Comparison of ENCODE assay signal across 16 cellular contexts in genomic region chr2:68134554-68134953, GRCh38. TPM values are rescaled to one million over a fixed set of nuclear protein-coding genes. Genes with fewer than 3 reads are reported as not detected.
DNase-seq lines count a peak whose midpoint lies in the region; ATAC-seq, FAIRE-seq and TF ChIP-seq lines count a peak whose summit lies in the region.
"Had no signal": no experiment of that assay in that cellular context is flagged by ENCODE, and none has a peak within 500 bp of the region (broad histone marks: within the 10 kb centered on the region; RNA-seq: fewer than 3 reads in every experiment).

No MANE protein-coding gene starts in this region.

- no peak overlapping the region for H3K27ac ChIP-seq in K562 (ENCODE audit: extremely low read depth, low read depth, low read length)
- no peak overlapping the region for H3K27ac ChIP-seq in ovary
- H3K27ac ChIP-seq in adrenal gland, result no peak overlapping the region
- H3K27ac ChIP-seq: 22Rv1, KMS-11 had no signal

- intact Hi-C loops in K562 (cut with micrococcal nuclease) (loop anchor here (2.0 kb wide), 1 partner anchor 22 kb away; the partner anchor contains the start of gene PNO1), mucosa of descending colon (cut with DNase I, micrococcal nuclease) (no loop called here), ovary (cut with DNase I) (no loop called here), adrenal gland (cut with DNase I) (no loop called here)

- 45% methylated on average over 6 of the region's 6 CpGs for WGBS in K562 (ENCODE audit: insufficient coverage, low coverage, missing lambda C conversion rate)
- 88 to 90% (median 89%) methylated on average over 6 of the region's 6 CpGs for WGBS in ovary, 3 donors
- WGBS in adrenal gland, 4 donors, result 88 to 95% (median 91%) methylated on average over 6 of the region's 6 CpGs

- TF ChIP-seq EP300 in K562 (IDR thresholded peaks at IDR 0.05; ENCODE audit: low read length) (no peak), ovary (IDR thresholded peaks at IDR 0.05) (no peak)

- TF ChIP-seq POLR2A in K562 (conservative IDR thresholded peaks at IDR 0.05) (no peak), ovary (IDR thresholded peaks at IDR 0.05) (no peak), adrenal gland (IDR thresholded peaks at IDR 0.05) (no peak)

- no peak overlapping the region for H2AFZ ChIP-seq in K562 (ENCODE audit: low read depth, low read length)

- no peak for FAIRE-seq in K562 (lab: Jason Lieb, UNC)
- FAIRE-seq: H54, RCC 7860 had no signal

- H3K9ac ChIP-seq in K562 (ENCODE audit: insufficient read depth in 1 of 2, low read depth in 2 of 2, low read length in 2 of 2), result no peak overlapping the region
- H3K9ac ChIP-seq: KMS-11 had no signal

- no peaks in the 10 kb centered on the region for H3K79me2 ChIP-seq in K562 (ENCODE audit: control insufficient read depth, insufficient read depth, low read length)

- peaks cover 7 to 25% of the 10 kb centered on the region in 2 experiments; a peak in 4 of 5 replicates for H3K4me1 ChIP-seq in K562 (replicated peaks in 1 of 2; ENCODE audit: control insufficient read depth in 2 of 2, insufficient read depth in 2 of 2, low read length in 2 of 2)
- peaks cover 10% of the 10 kb centered on the region for H3K4me1 ChIP-seq in mucosa of descending colon (ENCODE audit: low read depth)
- H3K4me1 ChIP-seq in ovary (ENCODE audit: insufficient read depth), result no peaks in the 10 kb centered on the region
- no peaks in the 10 kb centered on the region for H3K4me1 ChIP-seq in adrenal gland (replicated peaks in 1 of 2)

- POLR2A ChIA-PET in HEK293T (lab: Yijun Ruan, JAX), result interaction anchor here (1.7 kb wide), 1 partner anchor 23 kb away, joined by 4 read pairs; the partner anchor contains the start of gene PNO1
- POLR2A ChIA-PET in K562 (lab: Yijun Ruan, JAX), result interaction anchor here (0.7 to 1.6 kb wide), 3 partner anchors 10 to 1694 kb away, joined by 3 to 9 read pairs (median 7); no protein-coding TSS in a partner anchor

- in situ Hi-C loops in K562 (cut with MboI), result no loop called here

- H3K27me3 ChIP-seq in K562 (ENCODE audit: control insufficient read depth in 2 of 2, insufficient read depth in 2 of 2, low read length in 2 of 2), result no peaks in the 10 kb centered on the region
- H3K27me3 ChIP-seq in ovary, result no peaks in the 10 kb centered on the region
- H3K27me3 ChIP-seq in adrenal gland, result no peaks in the 10 kb centered on the region

- no TSS peak for BruUV-seq in K562 (replicated peaks; lab: Mats Ljungman, UMichigan)

- CTCF ChIA-PET in HEK293T (lab: Yijun Ruan, JAX) (no interaction called here), K562 (lab: Yijun Ruan, JAX; ENCODE audit: low intra/inter-chr PET ratio) (interaction anchor here (0.6 to 1.3 kb wide), 2 partner anchors 12 to 93 kb away, joined by 3 to 4 read pairs; no protein-coding TSS in a partner anchor)

- no peak overlapping the region for H3K4me2 ChIP-seq in K562 (ENCODE audit: insufficient read depth, low read length)
- H3K4me2 ChIP-seq: KMS-11 had no signal

- TF ChIP-seq CTCF in K562 (IDR thresholded peaks at IDR 0.05 in 2 of 3, conservative IDR thresholded peaks at IDR 0.05 in 1 of 3; ENCODE audit: insufficient read depth in 2 of 3, low read depth in 1 of 3, low read length in 3 of 3) (peak; percentile 27 to 35 (median 29); a peak in 4 of 6 replicates), mucosa of descending colon (IDR thresholded peaks at IDR 0.05) (no peak), ovary (IDR thresholded peaks at IDR 0.05) (no peak), adrenal gland (IDR thresholded peaks at IDR 0.05) (no peak)

- H3K9me1 ChIP-seq in K562 (ENCODE audit: control insufficient read depth, insufficient read depth, low read length), result no peaks in the 10 kb centered on the region

- 0 out of 4 replicates have a peak, but pooled peaks have one; percentile 5 to 7 for TF ChIP-seq RAD21 in K562 (CRISPR knock-in tag; conservative IDR thresholded peaks at IDR 0.05 in 1 of 2, IDR thresholded peaks at IDR 0.05 in 1 of 2)

- DNase-seq in NCI-H1417 (lab: John Stamatoyannopoulos, UW), result peak in 2 of 3 experiments; percentile 22 to 73
- no peak for DNase-seq in NCI-H1417 treated with DMSO at 0.1 percent for 48 hours (lab: John Stamatoyannopoulos, UW)
- no peak for DNase-seq in HEK293T (ENCODE audit: extremely low spot score)
- peak in 3 of 4 experiments; percentile 23 to 57 (median 27) for DNase-seq in K562 (ENCODE audit: extremely low read depth in 1 of 4, low spot score in 3 of 4)
- DNase-seq in mucosa of descending colon, result peak; percentile 64 to 75 (median 71)
- no peak for DNase-seq in HK-2 (ENCODE audit: unreplicated experiment)
- no peak for DNase-seq in ovary
- no peak for DNase-seq in adrenal gland
- DNase-seq: DMS 273 treated with DMSO at 0.1 percent for 48 hours, NCI-H1436, NCI-H1930 had no signal

- H3K36me3 ChIP-seq in K562 (ENCODE audit: control insufficient read depth, insufficient read depth, low read length) (peaks cover 4% of the 10 kb centered on the region; the same call in 1 of the 3 replicates), mucosa of descending colon (ENCODE audit: low read depth) (no peaks in the 10 kb centered on the region), ovary (no peaks in the 10 kb centered on the region), adrenal gland (replicated peaks in 1 of 2) (peaks cover 0 to 12% of the 10 kb centered on the region in 2 donors)

- no peaks in the 10 kb centered on the region for H4K20me1 ChIP-seq in K562 (replicated peaks; ENCODE audit: control insufficient read depth, insufficient read depth, low read length)

- no peak overlapping the region for H3K4me3 ChIP-seq in K562
- H3K4me3 ChIP-seq in mucosa of descending colon, result no peak overlapping the region
- no peak overlapping the region for H3K4me3 ChIP-seq in ovary
- no peak overlapping the region for H3K4me3 ChIP-seq in adrenal gland

- ATAC-seq in K562 (peak; percentile 80), mucosa of descending colon (peak; percentile 92)
- ATAC-seq: Right ventricle myocardium inferior had no signal

- H3K9me3 ChIP-seq in K562 (replicated peaks; ENCODE audit: control insufficient read depth, insufficient read depth, low read depth, low read length), result no peaks in the 10 kb centered on the region
- H3K9me3 ChIP-seq in mucosa of descending colon, result no peaks in the 10 kb centered on the region
- no peaks in the 10 kb centered on the region for H3K9me3 ChIP-seq in ovary
- H3K9me3 ChIP-seq in adrenal gland (replicated peaks in 1 of 3), result no peaks in the 10 kb centered on the region

TF ChIP-seq in HEK293T, 16 proteins besides CTCF, POLR2A, EP300 and RAD21:
- TF ChIP-seq FOXA1 (IDR thresholded peaks at IDR 0.05), result no peak
- no peak for TF ChIP-seq HDGF (IDR thresholded peaks at IDR 0.05; ENCODE audit: borderline replicate concordance)
- TF ChIP-seq PKNOX1 (IDR thresholded peaks at IDR 0.05), result peak; percentile 76
TF ChIP-seq in HEK293T: peak in this region for 1.

TF ChIP-seq in K562, 482 proteins besides CTCF, POLR2A, EP300 and RAD21 (continues in another document):
- TF ChIP-seq PBX2 (CRISPR knock-in tag; IDR thresholded peaks at IDR 0.05; ENCODE audit: low read depth) (peak; percentile 36; the same call in 1 of the 2 replicates), PBX2 (tag; conservative IDR thresholded peaks at IDR 0.05; ENCODE audit: low read depth) (peak; percentile 73)

RNA-seq across cellular contexts. Expression of gene PNO1, which starts 23.1 kb away (rescaled TPM):
- 7.1 and 12.9 TPM in 2 replicates for total RNA-seq in K562 (2011; cell fraction: chromatin; rRNA removed; ENCODE audit: low replicate concordance)
- 4.8 and 7.6 TPM in 2 replicates for total RNA-seq in K562 (2011; cell fraction: nucleolus; rRNA removed)
- 7.8 and 12.1 TPM in 2 replicates for total RNA-seq in K562 (2011; cell fraction: nucleoplasm; rRNA removed)
- 81.7 and 90.2 TPM in 2 replicates for total RNA-seq in K562 (2014; rRNA removed)
- total RNA-seq in K562 (2014; rRNA removed; fragmentation: Illumina TruSeq; extraction: Trizol), result 41.1 and 43.8 TPM in 2 replicates
- total RNA-seq in K562 (2015; rRNA removed; fragmentation: Illumina TruSeq; extraction: Trizol), result 42.8 and 43.8 TPM in 2 replicates
- total RNA-seq in K562 (2021), result 32.5 and 33.3 TPM in 2 replicates
- polyA plus RNA-seq in K562 (2011; rRNA removed), result 14.4 and 33.7 TPM in 2 replicates
- polyA plus RNA-seq in K562 (2011; cell fraction: cytosol; rRNA removed), result 10.8 and 16.5 TPM in 2 replicates
- 4.6 and 6.9 TPM in 2 replicates for polyA plus RNA-seq in K562 (2011; cell fraction: nucleus; rRNA removed)
- 19.4 and 32.3 TPM in 2 replicates for polyA plus RNA-seq in K562 (2012)
- 48.5 and 53.1 TPM in 2 replicates for polyA plus RNA-seq in K562 (2014; fragmentation: Illumina TruSeq; extraction: Trizol)
- polyA plus RNA-seq in K562 (2014; fragmentation: Nextera tagmentation; extraction: Ambion mirVana), result 10 to 100 TPM; 11.8 to 18.6 TPM
- 53.9 and 62.5 TPM in 2 replicates for polyA plus RNA-seq in K562 (2014; rRNA removed)
- polyA minus RNA-seq in K562 (2011; rRNA and poly(A)+ RNA removed), result 7.1 and 14.0 TPM in 2 replicates
- polyA minus RNA-seq in K562 (2011; cell fraction: cytosol; rRNA and poly(A)+ RNA removed), result 3.2 and 9.5 TPM in 2 replicates
- polyA minus RNA-seq in K562 (2011; cell fraction: nucleus; rRNA and poly(A)+ RNA removed), result 2.4 and 2.8 TPM in 2 replicates
- total RNA-seq in mucosa of descending colon, result 10 to 100 TPM in 1 of 3 donors, 1 to 10 TPM in 2; 5.1 to 12.3 (median 7.9) TPM
- 10 to 100 TPM in 6 of 7 donors, 1 to 10 TPM in 1; 8.9 to 26.4 (median 12.7) TPM for total RNA-seq in ovary
- 10 to 100 TPM in 1 of 2 donors, 1 to 10 TPM in 1; 6.1 to 14.8 TPM for polyA plus RNA-seq in ovary
- 10 to 100 TPM in 6 of 8 donors, 1 to 10 TPM in 2; 6.3 to 23.2 (median 14.8) TPM for total RNA-seq in adrenal gland
- polyA plus RNA-seq in adrenal gland, result 10 to 100 TPM in 1 of 3 donors, 1 to 10 TPM in 2; 6.0 to 25.5 (median 9.1) TPM

Comparison
In these comparisons a context has a peak if more than half of its experiments do, and no peak if none do; other contexts are left out.
1. DNase-seq: peak in NCI-H1417 (2 of 3), K562 (3 of 4) and mucosa of descending colon (3 of 3); none in NCI-H1417 treated with DMSO at 0.1 percent for 48 hours (single experiment), HEK293T (single experiment), HK-2 (single experiment), ovary (0 of 5) and adrenal gland (0 of 7).
2. CTCF ChIP-seq: peak in K562 (3 of 3); none in mucosa of descending colon (single experiment), ovary (0 of 3) and adrenal gland (0 of 6).